ENCODE assay signal across 1 cellular context in genomic region chr15:99634576-99634975, GRCh38.
TF ChIP-seq lines count a peak whose summit lies in the region.

No MANE protein-coding gene starts in this region.

TF ChIP-seq in GM12878, 131 proteins besides CTCF, POLR2A, EP300 and RAD21 (continued from another document):
- TF ChIP-seq REST (IDR thresholded peaks at IDR 0.05; ENCODE audit: low read depth, low read length) (no peak), ZBTB33 (IDR thresholded peaks at IDR 0.05) (no peak)
